ENCODE assay signal across 1 cellular context in the genomic region with DNA sequence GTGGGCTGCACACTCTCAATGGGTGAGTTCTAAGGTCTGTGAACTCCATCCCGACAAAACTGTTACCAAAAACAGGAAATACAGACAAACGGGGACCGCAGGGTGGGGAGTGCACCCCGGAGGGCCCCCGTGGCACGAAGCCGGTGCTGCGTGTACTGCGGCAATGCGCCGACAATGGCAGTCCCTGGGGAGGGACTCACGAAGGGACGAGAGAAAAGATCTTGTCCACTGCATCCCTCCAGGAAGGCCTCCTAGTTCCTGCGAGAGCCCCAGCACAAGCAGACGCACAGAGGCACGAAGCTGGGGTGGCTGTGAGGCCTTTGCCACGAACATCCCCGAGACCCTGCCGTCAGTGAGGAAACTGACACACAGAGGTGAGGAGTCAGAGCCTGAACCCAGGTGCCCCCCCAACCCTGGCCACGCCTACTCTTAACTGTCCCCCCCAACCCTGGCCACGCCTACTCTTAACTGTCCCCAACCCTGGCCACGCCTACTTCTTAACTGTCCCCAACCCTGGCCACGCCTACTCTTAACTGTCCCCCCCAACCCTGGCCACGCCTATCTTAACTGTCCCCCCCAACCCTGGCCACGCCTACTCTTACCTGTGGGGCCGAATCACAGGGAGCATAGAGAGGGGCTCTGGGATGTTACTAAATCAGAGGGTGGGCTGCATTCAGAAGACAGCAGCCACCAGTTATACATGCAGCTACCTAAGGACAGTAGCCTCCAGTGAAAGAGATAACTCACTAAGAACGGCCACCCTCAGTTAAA.
TF ChIP-seq lines count a peak whose summit lies in the region.

No MANE protein-coding gene starts in this region.

TF ChIP-seq in HEK293, 187 proteins besides CTCF, POLR2A, EP300 and RAD21 (continued from another document):
- TF ChIP-seq, protein P1, sequence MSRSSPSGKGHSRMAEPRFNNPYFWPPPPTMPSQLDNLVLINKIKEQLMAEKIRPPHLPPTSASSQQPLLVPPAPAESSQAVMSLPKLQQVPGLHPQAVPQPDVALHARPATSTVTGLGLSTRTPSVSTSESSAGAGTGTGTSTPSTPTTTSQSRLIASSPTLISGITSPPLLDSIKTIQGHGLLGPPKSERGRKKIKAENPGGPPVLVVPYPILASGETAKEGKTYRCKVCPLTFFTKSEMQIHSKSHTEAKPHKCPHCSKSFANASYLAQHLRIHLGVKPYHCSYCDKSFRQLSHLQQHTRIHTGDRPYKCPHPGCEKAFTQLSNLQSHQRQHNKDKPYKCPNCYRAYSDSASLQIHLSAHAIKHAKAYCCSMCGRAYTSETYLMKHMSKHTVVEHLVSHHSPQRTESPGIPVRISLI (tag by site-specific recombination; IDR thresholded peaks at IDR 0.05), result no peak
- peak; percentile 99 for TF ChIP-seq ZSCAN30 (tag by site-specific recombination; IDR thresholded peaks at IDR 0.05)
- TF ChIP-seq ZNF148 (tag by site-specific recombination; IDR thresholded peaks at IDR 0.05; ENCODE audit: borderline replicate concordance), result no peak
- no peak for TF ChIP-seq ZNF426 (tag by site-specific recombination; IDR thresholded peaks at IDR 0.05)
- peak; percentile 88 for TF ChIP-seq KLF8 (tag by site-specific recombination; IDR thresholded peaks at IDR 0.05)
- TF ChIP-seq ZNF658 (tag by site-specific recombination; IDR thresholded peaks at IDR 0.05), result no peak
- 0 out of 2 replicates have a peak, but pooled peaks have one; percentile 10 for TF ChIP-seq OSR2 (tag by site-specific recombination; IDR thresholded peaks at IDR 0.05)
- peak; percentile 85 for TF ChIP-seq KLF1 (tag by site-specific recombination; IDR thresholded peaks at IDR 0.05)
- TF ChIP-seq, protein P2, sequence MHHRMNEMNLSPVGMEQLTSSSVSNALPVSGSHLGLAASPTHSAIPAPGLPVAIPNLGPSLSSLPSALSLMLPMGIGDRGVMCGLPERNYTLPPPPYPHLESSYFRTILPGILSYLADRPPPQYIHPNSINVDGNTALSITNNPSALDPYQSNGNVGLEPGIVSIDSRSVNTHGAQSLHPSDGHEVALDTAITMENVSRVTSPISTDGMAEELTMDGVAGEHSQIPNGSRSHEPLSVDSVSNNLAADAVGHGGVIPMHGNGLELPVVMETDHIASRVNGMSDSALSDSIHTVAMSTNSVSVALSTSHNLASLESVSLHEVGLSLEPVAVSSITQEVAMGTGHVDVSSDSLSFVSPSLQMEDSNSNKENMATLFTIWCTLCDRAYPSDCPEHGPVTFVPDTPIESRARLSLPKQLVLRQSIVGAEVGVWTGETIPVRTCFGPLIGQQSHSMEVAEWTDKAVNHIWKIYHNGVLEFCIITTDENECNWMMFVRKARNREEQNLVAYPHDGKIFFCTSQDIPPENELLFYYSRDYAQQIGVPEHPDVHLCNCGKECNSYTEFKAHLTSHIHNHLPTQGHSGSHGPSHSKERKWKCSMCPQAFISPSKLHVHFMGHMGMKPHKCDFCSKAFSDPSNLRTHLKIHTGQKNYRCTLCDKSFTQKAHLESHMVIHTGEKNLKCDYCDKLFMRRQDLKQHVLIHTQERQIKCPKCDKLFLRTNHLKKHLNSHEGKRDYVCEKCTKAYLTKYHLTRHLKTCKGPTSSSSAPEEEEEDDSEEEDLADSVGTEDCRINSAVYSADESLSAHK (tag by site-specific recombination; IDR thresholded peaks at IDR 0.05), result no peak
- peak; percentile 74 for TF ChIP-seq KLF9 (tag by site-specific recombination; IDR thresholded peaks at IDR 0.05; ENCODE audit: low read depth)
- TF ChIP-seq ZNF155 (tag by site-specific recombination; IDR thresholded peaks at IDR 0.05), result no peak
TF ChIP-seq in HEK293: peak in this region for 5.
